ENCODE assay signal across 8 cellular contexts in genomic region chr6:16704706-16705402, GRCh38. TPM values are rescaled to one million over a fixed set of nuclear protein-coding genes. Genes with fewer than 3 reads are reported as not detected.
DNase-seq lines count a peak whose midpoint lies in the region; ATAC-seq, FAIRE-seq and TF ChIP-seq lines count a peak whose summit lies in the region.

No MANE protein-coding gene starts in this region.

- peak overlapping the region in 2 of 10 donors; percentile 19 to 76 for H3K27ac ChIP-seq in heart right ventricle
- H3K27ac ChIP-seq in stomach: peak overlapping the region in 4 of 5 donors; percentile 19 to 65 (median 44)
- no peak overlapping the region for H3K27ac ChIP-seq in kidney (ENCODE audit: low read depth in 2 of 2, low read length in 2 of 2)

- ATAC-seq in HG02588 (IDR thresholded peaks at IDR 0.05; ENCODE audit: unreplicated experiment) (peak; percentile 54), heart right ventricle (peak in 6 of 8 donors; percentile 18 to 67 (median 40)), GM21423 (IDR thresholded peaks at IDR 0.05; ENCODE audit: unreplicated experiment) (no peak)
- peak; percentile 85 for ATAC-seq in activated CD8-positive, alpha-beta T cell treated with anti-CD3 and anti-CD28 coated beads for 36 hours

- CTCF ChIA-PET in activated CD8-positive, alpha-beta T cell treated with anti-CD3 and anti-CD28 coated beads for 36 hours (lab: Charles Lee): interaction anchor here (0.6 to 1.1 kb wide), 2 partner anchors 8 to 26 kb away, joined by 3 read pairs; no protein-coding TSS in a partner anchor

- no peaks in the 10 kb centered on the region for H3K36me3 ChIP-seq in heart right ventricle
- no peaks in the 10 kb centered on the region for H3K36me3 ChIP-seq in stomach
- H3K36me3 ChIP-seq in kidney (ENCODE audit: control insufficient read depth in 1 of 2, insufficient read depth in 2 of 2, low read length in 2 of 2): no peaks in the 10 kb centered on the region

- H3K27me3 Mint-ChIP-seq in activated CD8-positive, alpha-beta T cell treated with anti-CD3 and anti-CD28 coated beads for 36 hours: no peaks in the 10 kb centered on the region

- H3K36me3 Mint-ChIP-seq in activated CD8-positive, alpha-beta T cell treated with anti-CD3 and anti-CD28 coated beads for 36 hours (ENCODE audit: low read depth): peaks cover 18% of the 10 kb centered on the region

- peak; percentile 83 for DNase-seq in activated CD8-positive, alpha-beta T cell treated with anti-CD3 and anti-CD28 coated beads for 36 hours
- DNase-seq in heart right ventricle (no peak), stomach (no peak), NCI-H82 treated with DMSO at 0.1 percent for 48 hours (lab: John Stamatoyannopoulos, UW; ENCODE audit: unreplicated experiment) (no peak), GM19238 (ENCODE audit: insufficient read length, low spot score) (no peak), kidney (no peak)

- H3K4me1 ChIP-seq in heart right ventricle (peaks cover 5 to 75% (median 45%) of the 10 kb centered on the region in 9 donors), stomach (peaks cover 5 to 63% (median 37%) of the 10 kb centered on the region in 4 donors), kidney (ENCODE audit: control insufficient read depth in 1 of 2, insufficient read depth in 1 of 2, low read depth in 1 of 2, low read length in 2 of 2) (peaks cover 8 to 17% of the 10 kb centered on the region in 2 donors)

- H3K9me3 ChIP-seq in heart right ventricle (no peaks in the 10 kb centered on the region), stomach (no peaks in the 10 kb centered on the region), kidney (ENCODE audit: control insufficient read depth in 1 of 2, low read length in 2 of 2) (no peaks in the 10 kb centered on the region)

- peaks cover 3% of the 10 kb centered on the region for H3K9me3 Mint-ChIP-seq in activated CD8-positive, alpha-beta T cell treated with anti-CD3 and anti-CD28 coated beads for 36 hours

- H3K27ac Mint-ChIP-seq in activated CD8-positive, alpha-beta T cell treated with anti-CD3 and anti-CD28 coated beads for 36 hours: peak overlapping the region; percentile 89

- 62% methylated on average over 8 of the region's 8 CpGs for WGBS in heart right ventricle, 2 donors
- 59 to 72% (median 69%) methylated on average over 8 of the region's 8 CpGs for WGBS in stomach, 5 donors

- POLR2A ChIA-PET in activated CD8-positive, alpha-beta T cell treated with anti-CD3 and anti-CD28 coated beads for 36 hours (lab: Charles Lee): interaction anchor here (0.7 to 1.5 kb wide), 4 partner anchors 8 to 57 kb away, joined by 3 to 4 read pairs (median 3); no protein-coding TSS in a partner anchor

- FAIRE-seq in kidney (lab: Jason Lieb, UNC): no peak

- H3K9ac ChIP-seq in kidney (ENCODE audit: low read length in 2 of 2): no peak overlapping the region

- TF ChIP-seq EP300 in stomach (IDR thresholded peaks at IDR 0.05): no peak

- H3K4me3 Mint-ChIP-seq in activated CD8-positive, alpha-beta T cell treated with anti-CD3 and anti-CD28 coated beads for 36 hours: peak overlapping the region; percentile 78

- H3K4me1 Mint-ChIP-seq in activated CD8-positive, alpha-beta T cell treated with anti-CD3 and anti-CD28 coated beads for 36 hours (ENCODE audit: low read depth): peaks cover 60% of the 10 kb centered on the region

- no peak for TF ChIP-seq POLR2A in stomach (IDR thresholded peaks at IDR 0.05)

- H3K4me3 ChIP-seq in heart right ventricle (peak overlapping the region in 7 of 10 donors; percentile 0 to 41 (median 24)), stomach (peak overlapping the region in 2 of 4 donors; percentile 17 to 25), kidney (ENCODE audit: low read length in 2 of 2) (peak overlapping the region in 1 of 2 donors; percentile 22)

- TF ChIP-seq CTCF in activated CD8-positive, alpha-beta T cell treated with anti-CD3 and anti-CD28 coated beads for 36 hours (IDR thresholded peaks at IDR 0.05): no peak
- no peak for TF ChIP-seq CTCF in heart right ventricle (IDR thresholded peaks at IDR 0.05)
- no peak for TF ChIP-seq CTCF in stomach (IDR thresholded peaks at IDR 0.05)
- no peak for TF ChIP-seq CTCF in kidney (IDR thresholded peaks at IDR 0.05; ENCODE audit: borderline replicate concordance, extremely low read depth, insufficient read depth)

- no peaks in the 10 kb centered on the region for H3K27me3 ChIP-seq in heart right ventricle
- H3K27me3 ChIP-seq in stomach: no peaks in the 10 kb centered on the region

- intact Hi-C loops in activated CD8-positive, alpha-beta T cell treated with anti-CD3 and anti-CD28 coated beads for 36 hours (cut with micrococcal nuclease): no loop called here
- intact Hi-C loops in heart right ventricle (cut with DNase I): no loop called here
- intact Hi-C loops in stomach (cut with DNase I; ENCODE audit: low total_unique reads): no loop called here
- intact Hi-C loops in kidney (cut with DNase I): no loop called here

RNA-seq across cellular contexts. Expression of gene ATXN1, which starts 56.4 kb away (rescaled TPM):
- total RNA-seq in activated CD8-positive, alpha-beta T cell treated with anti-CD3 and anti-CD28 coated beads for 36 hours: 10 to 100 TPM; 35.4 to 40.8 TPM
- 10 to 100 TPM; 26.8 to 46.5 (median 41.1) TPM for total RNA-seq in heart right ventricle
- polyA plus RNA-seq in heart right ventricle: 1 to 10 TPM; 4.1 to 7.5 TPM
- total RNA-seq in stomach: 100 to 1,000 TPM in 1 of 5 donors, 10 to 100 TPM in 4; 32.4 to 106 (median 64.6) TPM
- polyA plus RNA-seq in stomach: 1 to 10 TPM; 5.2 to 8.7 (median 7.6) TPM
- 58.2 TPM for total RNA-seq in kidney
- polyA plus RNA-seq in kidney (ENCODE audit: insufficient read depth, low read depth, low replicate concordance): 4.2 TPM

Comparison
In these comparisons a context has a peak if more than half of its experiments do, and no peak if none do; other contexts are left out.
1. H3K27ac ChIP-seq: peak in stomach (4 of 5); none in kidney (0 of 2).